In genomic region chr5:173293817-173294672, GRCh38 we compare ENCODE assay signal across 1 cellular context.
TF ChIP-seq lines count a peak whose summit lies in the region.

No MANE protein-coding gene starts in this region.

TF ChIP-seq in HepG2, 621 proteins besides CTCF, POLR2A, EP300 and RAD21 (continued from another document):
- peak; percentile 78 to 86; a peak in 3 of 4 replicates for TF ChIP-seq HMGXB4 (CRISPR knock-in tag; IDR thresholded peaks at IDR 0.05; ENCODE audit: borderline replicate concordance in 1 of 2, low read depth in 1 of 2)
- no peak for TF ChIP-seq SRSF1 (optimal IDR thresholded peaks at IDR 0.05; ENCODE audit: low read depth, low read length)
- peak; percentile 45 for TF ChIP-seq ZEB1 (IDR thresholded peaks at IDR 0.05; ENCODE audit: insufficient replicate concordance, low read depth)
- TF ChIP-seq MEIS1 (CRISPR knock-in tag; IDR thresholded peaks at IDR 0.05; ENCODE audit: borderline replicate concordance), result 0 out of 2 replicates have a peak, but pooled peaks have one; percentile 15
- TF ChIP-seq ZNF841 (CRISPR knock-in tag; IDR thresholded peaks at IDR 0.05; ENCODE audit: borderline replicate concordance), result no peak
- TF ChIP-seq, protein P1, sequence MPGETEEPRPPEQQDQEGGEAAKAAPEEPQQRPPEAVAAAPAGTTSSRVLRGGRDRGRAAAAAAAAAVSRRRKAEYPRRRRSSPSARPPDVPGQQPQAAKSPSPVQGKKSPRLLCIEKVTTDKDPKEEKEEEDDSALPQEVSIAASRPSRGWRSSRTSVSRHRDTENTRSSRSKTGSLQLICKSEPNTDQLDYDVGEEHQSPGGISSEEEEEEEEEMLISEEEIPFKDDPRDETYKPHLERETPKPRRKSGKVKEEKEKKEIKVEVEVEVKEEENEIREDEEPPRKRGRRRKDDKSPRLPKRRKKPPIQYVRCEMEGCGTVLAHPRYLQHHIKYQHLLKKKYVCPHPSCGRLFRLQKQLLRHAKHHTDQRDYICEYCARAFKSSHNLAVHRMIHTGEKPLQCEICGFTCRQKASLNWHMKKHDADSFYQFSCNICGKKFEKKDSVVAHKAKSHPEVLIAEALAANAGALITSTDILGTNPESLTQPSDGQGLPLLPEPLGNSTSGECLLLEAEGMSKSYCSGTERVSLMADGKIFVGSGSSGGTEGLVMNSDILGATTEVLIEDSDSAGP (CRISPR knock-in tag; IDR thresholded peaks at IDR 0.05; ENCODE audit: borderline replicate concordance), result peak; percentile 40; the same call in 1 of the 2 replicates
- TF ChIP-seq BHLHE40 (IDR thresholded peaks at IDR 0.05; ENCODE audit: low read length), result no peak
- peak; percentile 47; the same call in 1 of the 2 replicates for TF ChIP-seq HOXA3 (CRISPR knock-in tag; IDR thresholded peaks at IDR 0.05)
- TF ChIP-seq DMTF1 (CRISPR knock-in tag; IDR thresholded peaks at IDR 0.05), result no peak
- no peak for TF ChIP-seq SNRNP70 (IDR thresholded peaks at IDR 0.05; ENCODE audit: low read depth, low read length)
- no peak for TF ChIP-seq NFRKB (IDR thresholded peaks at IDR 0.05)
- no peak for TF ChIP-seq ZBTB8A (CRISPR knock-in tag; IDR thresholded peaks at IDR 0.05; ENCODE audit: borderline replicate concordance, low read depth)
- peak; percentile 59; the same call in 1 of the 2 replicates for TF ChIP-seq SAP130 (CRISPR knock-in tag; IDR thresholded peaks at IDR 0.05; ENCODE audit: low read depth)
- no peak for TF ChIP-seq ZNF652 (CRISPR knock-in tag; IDR thresholded peaks at IDR 0.05; ENCODE audit: borderline replicate concordance, low read depth)
- peak; percentile 56; the same call in 1 of the 2 replicates for TF ChIP-seq ARNTL (CRISPR knock-in tag; IDR thresholded peaks at IDR 0.05)
- peak; percentile 51 for TF ChIP-seq SALL1 (CRISPR knock-in tag; IDR thresholded peaks at IDR 0.05)
- peak; percentile 20; the same call in 1 of the 2 replicates for TF ChIP-seq TFE3 (CRISPR knock-in tag; IDR thresholded peaks at IDR 0.05)
- 0 out of 2 replicates have a peak, but pooled peaks have one; percentile 43 for TF ChIP-seq ZNF556 (CRISPR knock-in tag; IDR thresholded peaks at IDR 0.05; ENCODE audit: borderline replicate concordance)
- TF ChIP-seq MAFF (IDR thresholded peaks at IDR 0.05; ENCODE audit: low read depth, low read length), result no peak
- no peak for TF ChIP-seq PRDM15 (CRISPR knock-in tag; IDR thresholded peaks at IDR 0.05)
- TF ChIP-seq, protein P2, sequence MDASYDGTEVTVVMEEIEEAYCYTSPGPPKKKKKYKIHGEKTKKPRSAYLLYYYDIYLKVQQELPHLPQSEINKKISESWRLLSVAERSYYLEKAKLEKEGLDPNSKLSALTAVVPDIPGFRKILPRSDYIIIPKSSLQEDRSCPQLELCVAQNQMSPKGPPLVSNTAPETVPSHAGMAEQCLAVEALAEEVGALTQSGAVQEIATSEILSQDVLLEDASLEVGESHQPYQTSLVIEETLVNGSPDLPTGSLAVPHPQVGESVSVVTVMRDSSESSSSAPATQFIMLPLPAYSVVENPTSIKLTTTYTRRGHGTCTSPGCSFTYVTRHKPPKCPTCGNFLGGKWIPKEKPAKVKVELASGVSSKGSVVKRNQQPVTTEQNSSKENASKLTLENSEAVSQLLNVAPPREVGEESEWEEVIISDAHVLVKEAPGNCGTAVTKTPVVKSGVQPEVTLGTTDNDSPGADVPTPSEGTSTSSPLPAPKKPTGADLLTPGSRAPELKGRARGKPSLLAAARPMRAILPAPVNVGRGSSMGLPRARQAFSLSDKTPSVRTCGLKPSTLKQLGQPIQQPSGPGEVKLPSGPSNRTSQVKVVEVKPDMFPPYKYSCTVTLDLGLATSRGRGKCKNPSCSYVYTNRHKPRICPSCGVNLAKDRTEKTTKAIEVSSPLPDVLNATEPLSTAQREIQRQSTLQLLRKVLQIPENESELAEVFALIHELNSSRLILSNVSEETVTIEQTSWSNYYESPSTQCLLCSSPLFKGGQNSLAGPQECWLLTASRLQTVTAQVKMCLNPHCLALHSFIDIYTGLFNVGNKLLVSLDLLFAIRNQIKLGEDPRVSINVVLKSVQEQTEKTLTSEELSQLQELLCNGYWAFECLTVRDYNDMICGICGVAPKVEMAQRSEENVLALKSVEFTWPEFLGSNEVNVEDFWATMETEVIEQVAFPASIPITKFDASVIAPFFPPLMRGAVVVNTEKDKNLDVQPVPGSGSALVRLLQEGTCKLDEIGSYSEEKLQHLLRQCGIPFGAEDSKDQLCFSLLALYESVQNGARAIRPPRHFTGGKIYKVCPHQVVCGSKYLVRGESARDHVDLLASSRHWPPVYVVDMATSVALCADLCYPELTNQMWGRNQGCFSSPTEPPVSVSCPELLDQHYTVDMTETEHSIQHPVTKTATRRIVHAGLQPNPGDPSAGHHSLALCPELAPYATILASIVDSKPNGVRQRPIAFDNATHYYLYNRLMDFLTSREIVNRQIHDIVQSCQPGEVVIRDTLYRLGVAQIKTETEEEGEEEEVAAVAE (CRISPR knock-in tag; IDR thresholded peaks at IDR 0.05; ENCODE audit: borderline replicate concordance), result 0 out of 2 replicates have a peak, but pooled peaks have one; percentile 25
- TF ChIP-seq ZNF124 (CRISPR knock-in tag; IDR thresholded peaks at IDR 0.05), result peak; percentile 13; the same call in 1 of the 2 replicates
- TF ChIP-seq MYC (CRISPR knock-in tag; IDR thresholded peaks at IDR 0.05; ENCODE audit: borderline replicate concordance), result peak; percentile 48; the same call in 1 of the 2 replicates
- TF ChIP-seq SMAD9 (CRISPR knock-in tag; IDR thresholded peaks at IDR 0.05), result no peak
- TF ChIP-seq NFKB2 (CRISPR knock-in tag; IDR thresholded peaks at IDR 0.05; ENCODE audit: borderline replicate concordance), result no peak
- TF ChIP-seq KAT7 (CRISPR knock-in tag; IDR thresholded peaks at IDR 0.05; ENCODE audit: borderline replicate concordance), result no peak
- TF ChIP-seq ERF (CRISPR knock-in tag; IDR thresholded peaks at IDR 0.05), result 0 out of 2 replicates have a peak, but pooled peaks have one; percentile 25
- peak; percentile 71 for TF ChIP-seq CCDC6 (CRISPR knock-in tag; IDR thresholded peaks at IDR 0.05)
- TF ChIP-seq PCBP1 (IDR thresholded peaks at IDR 0.05; ENCODE audit: borderline replicate concordance, low read depth, low read length), result no peak
- peak; percentile 34; the same call in 1 of the 2 replicates for TF ChIP-seq TARDBP (CRISPR knock-in tag; IDR thresholded peaks at IDR 0.05)
- TF ChIP-seq DMAP1 (CRISPR knock-in tag; IDR thresholded peaks at IDR 0.05), result 0 out of 2 replicates have a peak, but pooled peaks have one; percentile 43
- 0 out of 2 replicates have a peak, but pooled peaks have one; percentile 31 for TF ChIP-seq HMG20A (CRISPR knock-in tag; IDR thresholded peaks at IDR 0.05; ENCODE audit: borderline replicate concordance)
- TF ChIP-seq ZNF263 (CRISPR knock-in tag; IDR thresholded peaks at IDR 0.05), result no peak
- TF ChIP-seq ZSCAN31 (CRISPR knock-in tag; IDR thresholded peaks at IDR 0.05; ENCODE audit: low read depth), result peak; percentile 53; the same call in 1 of the 2 replicates
